In the genomic region with DNA sequence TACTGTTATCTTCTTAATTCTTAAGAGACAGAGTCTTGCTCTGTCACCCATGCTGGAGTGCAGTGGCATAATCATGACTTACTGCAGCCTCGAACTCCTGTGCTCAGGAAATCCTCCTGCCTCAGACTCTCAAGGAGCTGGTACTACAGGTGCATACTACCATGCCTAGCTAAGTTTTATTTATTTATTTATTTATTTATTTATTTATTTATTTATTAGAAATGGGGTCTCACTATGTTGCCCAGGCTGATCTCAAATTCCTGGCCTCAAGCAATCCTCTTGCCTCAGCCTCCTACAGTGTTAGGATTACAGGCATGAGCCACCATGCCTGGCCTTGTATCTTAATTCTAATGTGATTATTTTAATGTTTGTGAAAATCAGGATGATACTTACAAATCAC, we compare ENCODE assay signal across 7 cellular contexts.
"Had no signal": no experiment of that assay in that cellular context is flagged by ENCODE, and none has a peak within 500 bp of the region (broad histone marks: within the 10 kb centered on the region; RNA-seq: fewer than 3 reads in every experiment).

No MANE protein-coding gene starts in this region.

- ATAC-seq: GM12878 had no signal

- DNase-seq: GDM1, GF-D8 had no signal

- H3K4me3 ChIP-seq: GM12878 had no signal

- FAIRE-seq: G401.6, GM12878, GM12891, GM12892, GM18507 had no signal
